ENCODE assay signal across 8 cellular contexts in genomic region chr2:113977660-113978523, GRCh38.
A peak's percentile ranks its signal among the peaks of the same experiment; 100 is the strongest.
DNase-seq lines count a peak whose midpoint lies in the region; ATAC-seq and TF ChIP-seq lines count a peak whose summit lies in the region.

No MANE protein-coding gene starts in this region.

- peak; percentile 53 for DNase-seq in AG20443 (ENCODE audit: low spot score)
- peak; percentile 93 for DNase-seq in islet precursor cell

- H3K27ac ChIP-seq in VCaP: no peak overlapping the region

- ATAC-seq in HG03095 (IDR thresholded peaks at IDR 0.05; ENCODE audit: unreplicated experiment) (no peak), GM19351 (IDR thresholded peaks at IDR 0.05; ENCODE audit: unreplicated experiment) (no peak), HG02798 (IDR thresholded peaks at IDR 0.05; ENCODE audit: poor library complexity, unreplicated experiment) (no peak), GM21528 (IDR thresholded peaks at IDR 0.05; ENCODE audit: low FRiP score, unreplicated experiment) (no peak)

- H3K27me3 Mint-ChIP-seq in IgD-negative memory B cell: no peaks in the 10 kb centered on the region

- peak overlapping the region in 1 of 4 donors; percentile 45 for H3K4me3 Mint-ChIP-seq in IgD-negative memory B cell

- peak overlapping the region in 2 of 3 donors; percentile 85 to 87 for H3K27ac Mint-ChIP-seq in IgD-negative memory B cell

- H3K4me1 Mint-ChIP-seq in IgD-negative memory B cell: peaks cover 0 to 4% (median 2%) of the 10 kb centered on the region in 3 donors

- peak; percentile 75 for TF ChIP-seq CTCF in VCaP (conservative IDR thresholded peaks at IDR 0.05)

- H3K36me3 Mint-ChIP-seq in IgD-negative memory B cell: no peaks in the 10 kb centered on the region

- H3K9me3 Mint-ChIP-seq in IgD-negative memory B cell: peaks cover 0 to 2% (median 0%) of the 10 kb centered on the region in 3 donors
